ENCODE assay signal across 5 cellular contexts in the genomic region with DNA sequence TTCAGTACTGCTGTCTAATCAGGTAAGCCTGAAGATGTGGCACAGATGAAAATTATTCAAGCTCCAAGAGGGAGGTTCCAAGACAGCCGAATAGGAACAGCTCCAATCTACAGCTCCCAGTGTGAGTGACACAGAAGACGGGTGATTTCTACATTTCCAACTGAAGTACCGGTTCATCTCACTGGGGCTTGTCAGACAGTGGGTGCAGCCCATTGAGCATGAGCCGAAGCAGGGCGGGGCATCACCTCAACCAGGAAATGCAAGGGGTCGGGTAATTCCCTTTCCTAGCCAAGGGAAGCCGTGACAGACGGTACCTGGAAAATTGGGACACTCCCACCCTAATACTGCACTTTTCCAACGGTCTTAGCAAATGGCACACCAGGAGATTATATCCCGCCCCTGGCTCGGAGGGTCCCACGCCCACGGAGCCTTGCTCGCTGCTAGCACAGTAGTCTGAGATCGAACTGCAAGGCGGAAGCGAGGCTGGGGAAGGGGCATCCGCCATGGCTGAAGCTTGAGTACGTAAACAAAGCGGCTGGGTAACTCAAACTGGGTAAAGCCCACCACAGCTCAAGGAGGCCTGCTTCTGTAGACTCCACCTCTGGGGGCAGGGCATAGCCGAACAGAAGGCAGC.
DNase-seq lines count a peak whose midpoint lies in the region; ATAC-seq and TF ChIP-seq lines count a peak whose summit lies in the region.
"Not testable (repeated sequence)": the region's sequence is repeated elsewhere in the genome, so short reads cannot be mapped to it uniquely, and the experiment has no call there.

No MANE protein-coding gene starts in this region.

- not testable (repeated sequence) for H3K4me3 ChIP-seq in HCT116 (replicated peaks in 1 of 2; ENCODE audit: low read depth in 1 of 2, low read length in 2 of 2); colonic mucosa; esophagus muscularis mucosa; mucosa of descending colon; spleen

- not testable (repeated sequence) for TF ChIP-seq POLR2A in HCT116 (IDR thresholded peaks at IDR 0.05; ENCODE audit: borderline replicate concordance, extremely low read depth, insufficient read depth, insufficient read length); esophagus muscularis mucosa (IDR thresholded peaks at IDR 0.05; ENCODE audit: low read depth); spleen (IDR thresholded peaks at IDR 0.05)

- not testable (repeated sequence) for H3K79me2 ChIP-seq in HCT116 (ENCODE audit: insufficient read depth, low read length)

- H2AFZ ChIP-seq in HCT116 (ENCODE audit: low read depth, low read length, poor library complexity, severe bottlenecking), result not testable (repeated sequence)

- POLR2A ChIA-PET in HCT116 (lab: Charles Lee), result interaction anchor here (0.7 kb wide), 1 partner anchor 11 kb away, joined by 3 read pairs; no protein-coding TSS in a partner anchor

- H3K27ac ChIP-seq in HCT116 (ENCODE audit: low read depth, low read length), result peak overlapping the region; percentile 24
- H3K27ac ChIP-seq in colonic mucosa; esophagus muscularis mucosa (replicated peaks in 1 of 4); spleen: not testable (repeated sequence)

- not testable (repeated sequence) for H3K4me2 ChIP-seq in HCT116 (ENCODE audit: low read length)

- not testable (repeated sequence) for H3K27me3 ChIP-seq in HCT116 (ENCODE audit: insufficient read depth, low read length); colonic mucosa; esophagus muscularis mucosa; spleen (replicated peaks in 1 of 7)

- ATAC-seq in HCT116, mucosa of descending colon: not testable (repeated sequence)

- peaks cover 12 to 13% of the 10 kb centered on the region in 2 experiments; a peak in 2 of 4 replicates for H3K4me1 ChIP-seq in HCT116 (ENCODE audit: control insufficient read depth in 1 of 2, insufficient read depth in 2 of 2, low read length in 2 of 2)
- not testable (repeated sequence) for H3K4me1 ChIP-seq in colonic mucosa; esophagus muscularis mucosa; mucosa of descending colon (ENCODE audit: low read depth); spleen

- TF ChIP-seq CTCF in HCT116 (IDR thresholded peaks at IDR 0.05 in 2 of 3, conservative IDR thresholded peaks at IDR 0.05 in 1 of 3; ENCODE audit: borderline replicate concordance in 1 of 3, insufficient read depth in 1 of 3, low read depth in 2 of 3, low read length in 2 of 3); colonic mucosa (IDR thresholded peaks at IDR 0.05); esophagus muscularis mucosa (IDR thresholded peaks at IDR 0.05); mucosa of descending colon (IDR thresholded peaks at IDR 0.05); spleen (IDR thresholded peaks at IDR 0.05 in 8 of 11, conservative IDR thresholded peaks at IDR 0.05 in 3 of 11): not testable (repeated sequence)

- H4K20me1 ChIP-seq in HCT116 (ENCODE audit: insufficient read depth), result not testable (repeated sequence)

- not testable (repeated sequence) for H3K9ac ChIP-seq in HCT116 (ENCODE audit: low read length); colonic mucosa (ENCODE audit: low read depth in 2 of 2, low read length in 2 of 2)

- CTCF ChIA-PET in HCT116 (lab: Charles Lee), result not testable (repeated sequence)

- not testable (repeated sequence) for DNase-seq in HCT116 (ENCODE audit: low read depth, low spot score)
- DNase-seq in colonic mucosa, result peak; percentile 34
- DNase-seq in esophagus muscularis mucosa (ENCODE audit: extremely low spot score), result peak; percentile 62
- DNase-seq in mucosa of descending colon, result peak in 2 of 3 donors; percentile 23 to 52
- peak; percentile 60 for DNase-seq in spleen

- not testable (repeated sequence) for TF ChIP-seq EP300 in esophagus muscularis mucosa (IDR thresholded peaks at IDR 0.05)

- H3K9me3 ChIP-seq in HCT116 (ENCODE audit: control insufficient read depth in 1 of 2, insufficient read depth in 1 of 2, low read depth in 1 of 2, low read length in 2 of 2); colonic mucosa; esophagus muscularis mucosa; mucosa of descending colon; spleen: not testable (repeated sequence)

- not testable (repeated sequence) for H3K9me2 ChIP-seq in HCT116 (ENCODE audit: insufficient read depth)

- RAD21 ChIA-PET in HCT116 (lab: Charles Lee; ENCODE audit: low non-redundant PET in 1 of 2, low total read pairs in 2 of 2, uncharacterized antibody in 2 of 2, unreplicated experiment in 2 of 2), result not testable (repeated sequence)

- BruUV-seq in HCT116 (replicated peaks; lab: Mats Ljungman, UMichigan), result not testable (repeated sequence)

- H3K36me3 ChIP-seq in HCT116 (ENCODE audit: control insufficient read depth in 1 of 2, insufficient read depth in 2 of 2, low read length in 2 of 2); colonic mucosa; esophagus muscularis mucosa; mucosa of descending colon (ENCODE audit: low read depth): not testable (repeated sequence)
- peaks cover 0 to 39% (median 0%) of the 10 kb centered on the region in 6 donors for H3K36me3 ChIP-seq in spleen

- TF ChIP-seq RAD21 in HCT116 (IDR thresholded peaks at IDR 0.05; ENCODE audit: low read depth), result not testable (repeated sequence)

- intact Hi-C loops in HCT116 (cut with micrococcal nuclease); colonic mucosa (cut with DNase I); esophagus muscularis mucosa (cut with DNase I); mucosa of descending colon (cut with DNase I, micrococcal nuclease); spleen (cut with DNase I; ENCODE audit: low total_unique reads): not testable (repeated sequence)

- WGBS in esophagus muscularis mucosa, result 96% methylated on average over 21 of the region's 21 CpGs
- 93 to 98% (median 95%) methylated on average over 20 to 21 of the region's 21 CpGs for WGBS in spleen, 5 donors
